Comparison of ENCODE assay signal across 2 cellular contexts in genomic region chr17:40542562-40543411, GRCh38.
TF ChIP-seq lines count a peak whose summit lies in the region.

No MANE protein-coding gene starts in this region.

TF ChIP-seq in H1, 55 proteins besides CTCF, POLR2A, EP300 and RAD21 (continued from another document):
- no peak for TF ChIP-seq BACH1 (IDR thresholded peaks at IDR 0.05; ENCODE audit: low read length)
- no peak for TF ChIP-seq RXRA (IDR thresholded peaks at IDR 0.05; ENCODE audit: insufficient read depth, low read depth, low read length)
TF ChIP-seq in H1: peak in this region for 0.

TF ChIP-seq in GM23338, 12 proteins besides CTCF, POLR2A, EP300 and RAD21:
- TF ChIP-seq REST (IDR thresholded peaks at IDR 0.05; ENCODE audit: unreplicated experiment) (no peak), NANOG (IDR thresholded peaks at IDR 0.05; ENCODE audit: borderline replicate concordance) (no peak), CREB1 (CRISPR knock-in tag; IDR thresholded peaks at IDR 0.05; ENCODE audit: low read depth) (no peak), EZH2 (IDR thresholded peaks at IDR 0.05; ENCODE audit: low read depth, unreplicated experiment) (no peak), EZH2phosphoT487 (IDR thresholded peaks at IDR 0.05; ENCODE audit: unreplicated experiment) (no peak), ZNF462 (CRISPR knock-in tag; IDR thresholded peaks at IDR 0.05) (no peak), POLR2AphosphoS5 (IDR thresholded peaks at IDR 0.05; ENCODE audit: low read depth) (no peak), ZNF331 (CRISPR knock-in tag; IDR thresholded peaks at IDR 0.05; ENCODE audit: low read depth) (no peak), ZNF114 (CRISPR knock-in tag; IDR thresholded peaks at IDR 0.05) (no peak), JUNB (IDR thresholded peaks at IDR 0.05; ENCODE audit: unreplicated experiment) (no peak), ETS1 (IDR thresholded peaks at IDR 0.05) (no peak), STAT1 (IDR thresholded peaks at IDR 0.05; ENCODE audit: unreplicated experiment) (no peak)
